13 cellular contexts compared by ENCODE assay signal in genomic region chr7:139300390-139300789, GRCh38. TPM values are rescaled to one million over a fixed set of nuclear protein-coding genes. Genes with fewer than 3 reads are reported as not detected.
DNase-seq lines count a peak whose midpoint lies in the region; ATAC-seq and TF ChIP-seq lines count a peak whose summit lies in the region.
"Had no signal": no experiment of that assay in that cellular context is flagged by ENCODE, and none has a peak within 500 bp of the region (broad histone marks: within the 10 kb centered on the region; RNA-seq: fewer than 3 reads in every experiment).

No MANE protein-coding gene starts in this region.

- no peak overlapping the region for H4K8ac ChIP-seq in IMR-90 (ENCODE audit: low read depth in 2 of 2, low read length in 2 of 2)

- H3K9me3 ChIP-seq in IMR-90 (ENCODE audit: control insufficient read depth, insufficient read depth, low read length) (no peaks in the 10 kb centered on the region), adipocyte (ENCODE audit: control insufficient read depth, low read length) (no peaks in the 10 kb centered on the region), vagina (no peaks in the 10 kb centered on the region)
- H3K9me3 ChIP-seq: HAP-1 had no signal

- H2BK20ac ChIP-seq in IMR-90 (ENCODE audit: low read depth, low read length), result no peak overlapping the region

- H3K9me1 ChIP-seq in IMR-90 (ENCODE audit: insufficient read depth, low read length), result no peaks in the 10 kb centered on the region

- H3K4me3 ChIP-seq in IMR-90 (ENCODE audit: insufficient read depth, low read depth, low read length), result no peak overlapping the region
- H3K4me3 ChIP-seq in adipocyte (ENCODE audit: low read length), result no peak overlapping the region
- no peak overlapping the region for H3K4me3 ChIP-seq in coronary artery
- H3K4me3 ChIP-seq in vagina, result no peak overlapping the region
- H3K4me3 ChIP-seq: HAP-1 had no signal

- H3K36me3 ChIP-seq in IMR-90 (ENCODE audit: control insufficient read depth, insufficient read depth, low read length) (peaks cover 2% of the 10 kb centered on the region; the same call in 1 of the 2 replicates), adipocyte (ENCODE audit: control insufficient read depth, insufficient read depth, low read length, severe bottlenecking) (peaks cover 45% of the 10 kb centered on the region), vagina (peaks cover 0 to 24% of the 10 kb centered on the region in 2 donors)

- ATAC-seq in IMR-90 (ENCODE audit: low read depth), result peak; percentile 32; the same call in 1 of the 2 replicates
- ATAC-seq: CD8-positive, alpha-beta T cell had no signal

- H2BK5ac ChIP-seq in IMR-90 (ENCODE audit: low read depth, low read length, poor library complexity, severe bottlenecking), result no peak overlapping the region

- dilution Hi-C loops in IMR-90 (cut with HindIII; ENCODE audit: low sequenced_read_pairs, unreplicated experiment), result no loop called here

- H3K14ac ChIP-seq in IMR-90 (replicated peaks; ENCODE audit: low read depth, low read length), result no peak overlapping the region

- no peak overlapping the region for H3K4me2 ChIP-seq in IMR-90 (ENCODE audit: low read depth, low read length)

- WGBS in IMR-90 (ENCODE audit: extremely low coverage in 2 of 2, insufficient read length in 1 of 2), 2 experiments, result no CpG with 5 or more reads among the region's 2 CpGs

- in situ Hi-C loops in IMR-90 (cut with MboI; ENCODE audit: low sequenced_read_pairs), result no loop called here

- CTCF ChIA-PET in IMR-90 (lab: Yijun Ruan, JAX), result no interaction called here

- H2BK15ac ChIP-seq in IMR-90 (ENCODE audit: low read depth, low read length), result no peak overlapping the region

- no peak overlapping the region for H2AK5ac ChIP-seq in IMR-90 (ENCODE audit: low read depth, low read length)

- no peak for TF ChIP-seq POLR2A in IMR-90 (IDR thresholded peaks at IDR 0.05; ENCODE audit: low read depth, low read length)
- no peak for TF ChIP-seq POLR2A in vagina (IDR thresholded peaks at IDR 0.05)

- 0 out of 2 replicates have a peak, but pooled peaks cover 2% of the 10 kb centered on the region for H3K4me1 ChIP-seq in IMR-90 (ENCODE audit: control insufficient read depth, insufficient read depth, low read length)
- no peaks in the 10 kb centered on the region for H3K4me1 ChIP-seq in adipocyte (ENCODE audit: control insufficient read depth, insufficient read depth, low read length)
- no peaks in the 10 kb centered on the region for H3K4me1 ChIP-seq in vagina

- no peak for TF ChIP-seq RAD21 in IMR-90 (IDR thresholded peaks at IDR 0.05; ENCODE audit: low read length)

- BruUV-seq in IMR-90 (replicated peaks; lab: Mats Ljungman, UMichigan), result no TSS peak

- no peak overlapping the region for H3K56ac ChIP-seq in IMR-90 (ENCODE audit: extremely low read depth, insufficient read depth, low read length)

- no peak overlapping the region for H2AK9ac ChIP-seq in IMR-90 (replicated peaks; ENCODE audit: low read depth, low read length, poor library complexity)

- H3K27me3 ChIP-seq in IMR-90 (ENCODE audit: control insufficient read depth, insufficient read depth, low read length) (no peaks in the 10 kb centered on the region), adipocyte (replicated peaks; ENCODE audit: control insufficient read depth, insufficient read depth, low read length) (no peaks in the 10 kb centered on the region), vagina (no peaks in the 10 kb centered on the region)

- no peak overlapping the region for H2AFZ ChIP-seq in IMR-90 (replicated peaks; ENCODE audit: low read length, poor library complexity)

- no peaks in the 10 kb centered on the region for H3K79me1 ChIP-seq in IMR-90 (ENCODE audit: low read depth in 1 of 2, low read length in 2 of 2)

- H4K5ac ChIP-seq in IMR-90 (ENCODE audit: low read depth, low read length), result no peak overlapping the region

- no peaks in the 10 kb centered on the region for H4K20me1 ChIP-seq in IMR-90 (ENCODE audit: insufficient read depth, low read length)

- POLR2A ChIA-PET in IMR-90 (lab: Charles Lee; ENCODE audit: unreplicated experiment), result no interaction called here

- no peak overlapping the region for H3K27ac ChIP-seq in IMR-90 (ENCODE audit: insufficient read depth, low read length)
- H3K27ac ChIP-seq in coronary artery, result no peak overlapping the region
- no peak overlapping the region for H3K27ac ChIP-seq in vagina
- H3K27ac ChIP-seq: HL-60 had no signal

- H3K18ac ChIP-seq in IMR-90 (ENCODE audit: low read depth, low read length), result no peak overlapping the region

- no peak overlapping the region for H3K23ac ChIP-seq in IMR-90 (ENCODE audit: low read depth, low read length)

- intact Hi-C loops in IMR-90 (cut with micrococcal nuclease), result no loop called here
- intact Hi-C loops in vagina (cut with DNase I), result no loop called here

- peak; percentile 30 for DNase-seq in IMR-90
- DNase-seq in adipocyte (ENCODE audit: low read depth), result peak; percentile 16
- peak; percentile 34 for DNase-seq in iris pigment epithelial cell (ENCODE audit: low read depth)
- DNase-seq in stimulated activated CD4-positive, alpha-beta T cell treated with anti-CD3 and anti-CD28 coated beads, Interleukin-12 subunit alpha, Interleukin-12 subunit beta, amount 100 ng/mL, for 4 hours, result no peak
- no peak for DNase-seq in coronary artery (ENCODE audit: low spot score)
- DNase-seq in vagina (ENCODE audit: extremely low spot score in 2 of 2), result no peak
- DNase-seq: CD8-positive, alpha-beta T cell; COR-L47; DND-41; GF-D8; GOT3 had no signal

- no peak overlapping the region for H4K91ac ChIP-seq in IMR-90 (ENCODE audit: insufficient read depth, low read depth, low read length)

- H2BK120ac ChIP-seq in IMR-90 (ENCODE audit: low read depth, low read length), result no peak overlapping the region

- no peak overlapping the region for H3K4ac ChIP-seq in IMR-90 (ENCODE audit: low read depth, low read length)

- TF ChIP-seq CTCF in IMR-90 (conservative IDR thresholded peaks at IDR 0.05; ENCODE audit: low read depth, low read length), result no peak
- no peak for TF ChIP-seq CTCF in coronary artery (IDR thresholded peaks at IDR 0.05)
- TF ChIP-seq CTCF in vagina (IDR thresholded peaks at IDR 0.05), result no peak

- no peak overlapping the region for H3K9ac ChIP-seq in IMR-90 (ENCODE audit: low read depth, low read length)
- H3K9ac ChIP-seq in adipocyte (ENCODE audit: low read length), result no peak overlapping the region

TF ChIP-seq in IMR-90, 13 proteins besides CTCF, POLR2A, EP300 and RAD21:
- TF ChIP-seq RFX5 (IDR thresholded peaks at IDR 0.05; ENCODE audit: low read depth, low read length) (no peak), FOS (IDR thresholded peaks at IDR 0.05; ENCODE audit: low read depth, low read length) (peak; percentile 29; the same call in 1 of the 2 replicates)

RNA-seq across cellular contexts. Expression of gene FMC1, which starts 40.7 kb away (rescaled TPM):
- total RNA-seq in IMR-90 (2012; rRNA removed) (6.1 and 6.4 TPM in 2 replicates), vagina (8.6 TPM)
- 11.9 and 12.6 TPM in 2 replicates for polyA plus RNA-seq in IMR-90 (2012; rRNA removed)
- 12.7 and 17.5 TPM in 2 replicates for polyA plus RNA-seq in IMR-90 (2012; cell fraction: cytosol; rRNA removed)
- 3.9 and 5.0 TPM in 2 replicates for polyA plus RNA-seq in IMR-90 (2012; cell fraction: nucleus; rRNA removed; ENCODE audit: low replicate concordance)

RNA-seq across cellular contexts. Expression of gene LUC7L2, which starts 59.3 kb away (rescaled TPM):
- total RNA-seq in IMR-90 (2012; rRNA removed) (14.9 and 30.6 TPM in 2 replicates), vagina (51.8 TPM)
- polyA plus RNA-seq in IMR-90 (2012; rRNA removed), result 31.8 and 45.8 TPM in 2 replicates
- polyA plus RNA-seq in IMR-90 (2012; cell fraction: cytosol; rRNA removed), result 5.9 and 6.8 TPM in 2 replicates
- 33.4 and 106 TPM in 2 replicates for polyA plus RNA-seq in IMR-90 (2012; cell fraction: nucleus; rRNA removed; ENCODE audit: low replicate concordance)

Comparison
In these comparisons a context has a peak if more than half of its experiments do, and no peak if none do; other contexts are left out.
1. DNase-seq: peak in IMR-90 (single experiment), adipocyte (single experiment) and iris pigment epithelial cell (single experiment); none in stimulated activated CD4-positive, alpha-beta T cell treated with anti-CD3 and anti-CD28 coated beads, Interleukin-12 subunit alpha, Interleukin-12 subunit beta, amount 100 ng/mL, for 4 hours (single experiment), coronary artery (single experiment) and vagina (0 of 2).